8 cellular contexts compared by ENCODE assay signal in the genomic region with DNA sequence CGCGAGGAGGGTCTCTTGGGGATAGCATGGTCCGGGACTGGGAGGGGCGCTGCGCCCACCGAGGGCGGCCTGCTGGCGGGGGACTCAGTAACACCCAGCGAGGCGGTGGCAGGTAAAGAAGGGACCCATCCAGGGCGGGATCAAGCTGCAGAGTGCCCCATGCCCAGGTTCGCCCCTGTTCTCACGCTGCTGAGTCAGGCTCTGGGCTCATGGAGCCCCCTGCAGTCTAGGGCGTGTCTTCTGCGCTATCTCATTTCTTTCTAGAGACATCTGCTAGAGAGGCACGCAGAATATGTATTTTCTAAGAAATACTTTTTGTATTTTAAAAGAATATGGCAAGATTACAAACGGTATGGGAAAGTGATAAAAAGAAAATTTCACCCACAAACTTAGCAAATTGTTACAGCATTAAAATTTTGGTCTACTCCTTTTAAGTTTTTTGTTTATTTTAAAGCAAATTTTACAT. TPM values are rescaled to one million over a fixed set of nuclear protein-coding genes. Genes with fewer than 3 reads are reported as not detected.
DNase-seq lines count a peak whose midpoint lies in the region; ATAC-seq and TF ChIP-seq lines count a peak whose summit lies in the region.

No MANE protein-coding gene starts in this region.

- H3K9me3 Mint-ChIP-seq in activated T-cell treated with anti-CD3 and anti-CD28 coated beads, Interleukin-2, amount 50 U/mL, for 4 hours = peaks cover 7% of the 10 kb centered on the region

- peak overlapping the region; percentile 83 for H3K4me3 ChIP-seq in left ventricle myocardium inferior
- H3K4me3 ChIP-seq in psoas muscle = peak overlapping the region; percentile 93

- peaks cover 16% of the 10 kb centered on the region for H3K9me3 ChIP-seq in left ventricle myocardium inferior (replicated peaks)
- peaks cover 9% of the 10 kb centered on the region for H3K9me3 ChIP-seq in psoas muscle

- H3K27me3 ChIP-seq in left ventricle myocardium inferior (ENCODE audit: low read depth) (peaks cover 46% of the 10 kb centered on the region), psoas muscle (ENCODE audit: insufficient read depth in 3 of 3, low read length in 2 of 3) (no peaks in the 10 kb centered on the region)

- WGBS in psoas muscle, 3 donors = 1% methylated on average over 15 to 17 of the region's 17 CpGs

- H3K4me1 ChIP-seq in left ventricle myocardium inferior (peaks cover 41% of the 10 kb centered on the region), psoas muscle (peaks cover 15% of the 10 kb centered on the region)

- peaks cover 11% of the 10 kb centered on the region for H3K4me1 Mint-ChIP-seq in activated T-cell treated with anti-CD3 and anti-CD28 coated beads, Interleukin-2, amount 50 U/mL, for 4 hours (ENCODE audit: low read depth)

- TF ChIP-seq CTCF in left ventricle myocardium inferior (IDR thresholded peaks at IDR 0.05; ENCODE audit: borderline replicate concordance) = no peak
- no peak for TF ChIP-seq CTCF in psoas muscle (IDR thresholded peaks at IDR 0.05)

- peaks cover 54% of the 10 kb centered on the region for H3K27me3 Mint-ChIP-seq in activated T-cell treated with anti-CD3 and anti-CD28 coated beads, Interleukin-2, amount 50 U/mL, for 4 hours (ENCODE audit: low read depth)

- peak overlapping the region; percentile 61 for H3K4me3 Mint-ChIP-seq in activated T-cell treated with anti-CD3 and anti-CD28 coated beads, Interleukin-2, amount 50 U/mL, for 4 hours

- H3K27ac ChIP-seq in left ventricle myocardium inferior (replicated peaks) = peak overlapping the region; percentile 90
- H3K27ac ChIP-seq in psoas muscle = peak overlapping the region; percentile 89

- peak; percentile 61 to 62 for ATAC-seq in activated T-cell treated with anti-CD3 and anti-CD28 coated beads, Interleukin-2, amount 50 U/mL, for 4 hours
- ATAC-seq in psoas muscle = peak; percentile 73 to 75 (median 74)

- DNase-seq in SIG-M5 treated with dmso at 0.1 percent for 504 hours (lab: John Stamatoyannopoulos, UW; ENCODE audit: unreplicated experiment) = peak; percentile 53
- no peak for DNase-seq in SIG-M5 (lab: John Stamatoyannopoulos, UW)
- DNase-seq in H4 (ENCODE audit: low spot score) = peak; percentile 83
- peak; percentile 42 for DNase-seq in NCI-H1092 (lab: John Stamatoyannopoulos, UW)
- no peak for DNase-seq in activated T-cell treated with anti-CD3 and anti-CD28 coated beads, Interleukin-2, amount 50 U/mL, for 4 hours
- peak; percentile 30 for DNase-seq in left ventricle myocardium inferior
- DNase-seq in psoas muscle = peak; percentile 46 to 67
- DNase-seq in stimulated activated CD4-positive, alpha-beta T cell treated with anti-CD3 and anti-CD28 coated beads, Interleukin-4, amount 100 ng/mL, for 4 hours = no peak

- intact Hi-C loops in left ventricle myocardium inferior (cut with micrococcal nuclease) = no loop called here
- intact Hi-C loops in psoas muscle (cut with DNase I) = no loop called here

- H3K36me3 Mint-ChIP-seq in activated T-cell treated with anti-CD3 and anti-CD28 coated beads, Interleukin-2, amount 50 U/mL, for 4 hours (ENCODE audit: insufficient read depth) = no peaks in the 10 kb centered on the region

- no peaks in the 10 kb centered on the region for H3K36me3 ChIP-seq in left ventricle myocardium inferior
- H3K36me3 ChIP-seq in psoas muscle (ENCODE audit: insufficient read depth in 1 of 2, low read depth in 1 of 2) = peaks cover 0 to 3% of the 10 kb centered on the region in 2 donors

RNA-seq across cellular contexts. Expression of gene EPDR1, which starts 0.9 kb away (rescaled TPM):
- 224 and 226 TPM in 2 replicates for total RNA-seq in H4 (2014; rRNA removed; shearing (Covaris generic))
- 1 to 10 TPM; 1.0 to 5.2 (median 2.0) TPM for total RNA-seq in activated T-cell treated with anti-CD3 and anti-CD28 coated beads, Interleukin-2, amount 50 U/mL, for 4 hours
- 74.4 TPM for total RNA-seq in left ventricle myocardium inferior
- 10 to 100 TPM; 46.9 to 83.1 (median 52.5) TPM for total RNA-seq in psoas muscle
- polyA plus RNA-seq in psoas muscle = 10 to 100 TPM; 16.9 to 67.0 (median 18.8) TPM

RNA-seq across cellular contexts. Expression of gene SFRP4, which starts 4.8 kb away (rescaled TPM):
- 8.3 and 10.3 TPM in 2 replicates for total RNA-seq in H4 (2014; rRNA removed; shearing (Covaris generic))
- total RNA-seq in activated T-cell treated with anti-CD3 and anti-CD28 coated beads, Interleukin-2, amount 50 U/mL, for 4 hours = not detected
- 2.1 TPM for total RNA-seq in left ventricle myocardium inferior
- total RNA-seq in psoas muscle = 1 to 10 TPM in 2 of 4 donors, under 1 TPM in 2; 0.36 to 2.0 (median 1.1) TPM
- polyA plus RNA-seq in psoas muscle = under 1 TPM; 0.38 to 0.42 (median 0.41) TPM

Comparison
In these comparisons a context has a peak if more than half of its experiments do, and no peak if none do; other contexts are left out.
1. DNase-seq: peak in SIG-M5 treated with dmso at 0.1 percent for 504 hours (single experiment), H4 (single experiment), NCI-H1092 (single experiment), left ventricle myocardium inferior (single experiment) and psoas muscle (2 of 2); none in SIG-M5 (single experiment), activated T-cell treated with anti-CD3 and anti-CD28 coated beads, Interleukin-2, amount 50 U/mL, for 4 hours (single experiment) and stimulated activated CD4-positive, alpha-beta T cell treated with anti-CD3 and anti-CD28 coated beads, Interleukin-4, amount 100 ng/mL, for 4 hours (0 of 2).
2. RNA of gene EPDR1, which starts 0.9 kb away (total RNA-seq): 224 to 226 TPM in H4, 74.4 TPM in left ventricle myocardium inferior (single experiment) and 46.9 to 83.1 TPM in psoas muscle; 1.0 to 5.2 TPM in activated T-cell treated with anti-CD3 and anti-CD28 coated beads, Interleukin-2, amount 50 U/mL, for 4 hours; every median in the first group is over 4 times any median in the second.